Comparison of ENCODE assay signal across 1 cellular context in the genomic region with DNA sequence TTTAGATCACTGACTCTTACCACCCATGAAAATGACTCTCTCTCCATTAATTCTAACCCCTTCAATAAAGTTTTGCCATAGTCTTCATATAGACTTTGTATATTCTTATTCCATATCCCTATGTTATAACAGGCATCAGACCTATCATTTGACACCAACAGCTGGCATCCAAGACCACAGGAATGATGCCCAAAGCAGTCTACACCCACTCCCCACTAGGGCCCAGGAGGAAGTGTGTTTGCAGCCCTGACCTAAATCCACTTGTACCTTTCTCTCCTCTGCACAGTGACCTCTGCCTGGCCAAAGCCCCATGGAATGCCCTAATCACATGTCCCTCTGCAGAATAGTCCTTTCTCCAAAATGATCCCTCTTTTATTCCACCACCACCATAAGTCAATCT.
TF ChIP-seq lines count a peak whose summit lies in the region.

No MANE protein-coding gene starts in this region.

TF ChIP-seq in IMR-90, 13 proteins besides CTCF, POLR2A, EP300 and RAD21 (continued from another document):
- TF ChIP-seq, protein P1, sequence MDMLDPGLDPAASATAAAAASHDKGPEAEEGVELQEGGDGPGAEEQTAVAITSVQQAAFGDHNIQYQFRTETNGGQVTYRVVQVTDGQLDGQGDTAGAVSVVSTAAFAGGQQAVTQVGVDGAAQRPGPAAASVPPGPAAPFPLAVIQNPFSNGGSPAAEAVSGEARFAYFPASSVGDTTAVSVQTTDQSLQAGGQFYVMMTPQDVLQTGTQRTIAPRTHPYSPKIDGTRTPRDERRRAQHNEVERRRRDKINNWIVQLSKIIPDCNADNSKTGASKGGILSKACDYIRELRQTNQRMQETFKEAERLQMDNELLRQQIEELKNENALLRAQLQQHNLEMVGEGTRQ (IDR thresholded peaks at IDR 0.05; ENCODE audit: low read depth, low read length): no peak
- TF ChIP-seq BHLHE40 (IDR thresholded peaks at IDR 0.05; ENCODE audit: low read depth, low read length) (no peak), NFE2L2 (IDR thresholded peaks at IDR 0.05; ENCODE audit: low read depth, low read length) (no peak), MAZ (IDR thresholded peaks at IDR 0.05; ENCODE audit: borderline replicate concordance, low read depth, low read length) (no peak), CHD1 (IDR thresholded peaks at IDR 0.05; ENCODE audit: low read depth, low read length) (no peak)
